In genomic region chr17:2626626-2627219, GRCh38 we compare ENCODE assay signal across 8 cellular contexts. TPM values are rescaled to one million over a fixed set of nuclear protein-coding genes. Genes with fewer than 3 reads are reported as not detected.
DNase-seq lines count a peak whose midpoint lies in the region; ATAC-seq, FAIRE-seq and TF ChIP-seq lines count a peak whose summit lies in the region.
"Not testable (repeated sequence)": the region's sequence is repeated elsewhere in the genome, so short reads cannot be mapped to it uniquely, and the experiment has no call there.

No MANE protein-coding gene starts in this region.

- DNase-seq in A549 (ENCODE audit: low read depth in 1 of 2, low spot score in 1 of 2); CD8-positive, alpha-beta memory T cell; activated B cell treated with CpG ODN at 0.5 μM for 24 hours; activated T-helper 1 cell treated with anti-CD3 and anti-CD28 coated beads, Interleukin-12 subunit alpha, Interleukin-12 subunit beta, Interleukin-2, Interleukin-4 antibody, amounts not matched to agents 30 ng/mL and 10 ng/mL and 1 ng/mL, durations not matched to agents 14 hours and 24 hours and 36 hours (ENCODE audit: low spot score); central memory CD8-positive, alpha-beta T cell (ENCODE audit: low spot score in 2 of 2); natural killer cell: not testable (repeated sequence)
- DNase-seq in NCI-H748 treated with DMSO at 0.1 percent for 48 hours (lab: John Stamatoyannopoulos, UW), result peak; percentile 16

- peak; percentile 63 for FAIRE-seq in A549 (lab: Jason Lieb, UNC)

- not testable (repeated sequence) for H3K27ac ChIP-seq in A549; CD8-positive, alpha-beta memory T cell (ENCODE audit: low read depth, low read length)

- not testable (repeated sequence) for H3K4me3 ChIP-seq in A549; CD8-positive, alpha-beta memory T cell (ENCODE audit: low read length)

- H3K4me1 Mint-ChIP-seq in CD8-positive, alpha-beta memory T cell, result peaks cover 85 to 96% (median 94%) of the 10 kb centered on the region in 3 donors
- H3K4me1 Mint-ChIP-seq in activated B cell treated with CpG ODN at 0.5 μM for 24 hours, result peaks cover 89% of the 10 kb centered on the region
- peaks cover 53% of the 10 kb centered on the region for H3K4me1 Mint-ChIP-seq in activated T-helper 1 cell treated with anti-CD3 and anti-CD28 coated beads, Interleukin-12 subunit alpha, Interleukin-12 subunit beta, Interleukin-2, Interleukin-4 antibody, amounts not matched to agents 30 ng/mL and 10 ng/mL and 1 ng/mL, durations not matched to agents 14 hours and 24 hours and 36 hours (ENCODE audit: low read depth)
- peaks cover 86% of the 10 kb centered on the region for H3K4me1 Mint-ChIP-seq in central memory CD8-positive, alpha-beta T cell
- peaks cover 81 to 84% of the 10 kb centered on the region in 2 donors for H3K4me1 Mint-ChIP-seq in natural killer cell
- H3K4me1 Mint-ChIP-seq in stimulated activated naive CD8-positive, alpha-beta T cell treated with anti-CD3 and anti-CD28 coated beads, Interleukin-15, Interleukin-2, amounts not matched to agents 100 ng/mL and 50 ng/mL, for 24 hours (ENCODE audit: low read depth), result peaks cover 84% of the 10 kb centered on the region

- not testable (repeated sequence) for H3K27me3 ChIP-seq in CD8-positive, alpha-beta memory T cell (ENCODE audit: insufficient read depth, low read length, poor library complexity, severe bottlenecking)

- ATAC-seq in A549; activated B cell treated with CpG ODN at 0.5 μM for 24 hours (ENCODE audit: low read depth); central memory CD8-positive, alpha-beta T cell (replicated peaks; ENCODE audit: extremely low read depth, poor library complexity, severe bottlenecking); natural killer cell: not testable (repeated sequence)

- H3K9me3 ChIP-seq in A549; CD8-positive, alpha-beta memory T cell (ENCODE audit: low read length): not testable (repeated sequence)

- CTCF ChIA-PET in A549 (lab: Yijun Ruan, JAX), result interaction anchor here (1.0 to 1.5 kb wide), 2 partner anchors 8 to 49 kb away, joined by 4 read pairs; no protein-coding TSS in a partner anchor
- CTCF ChIA-PET in CD8-positive, alpha-beta memory T cell (lab: Charles Lee); activated B cell treated with CpG ODN at 0.5 μM for 24 hours (lab: Charles Lee): not testable (repeated sequence)

- H3K36me3 Mint-ChIP-seq in CD8-positive, alpha-beta memory T cell, result peaks cover 0 to 22% (median 5%) of the 10 kb centered on the region in 3 donors
- H3K36me3 Mint-ChIP-seq in activated B cell treated with CpG ODN at 0.5 μM for 24 hours (ENCODE audit: low read depth), result peaks cover 40% of the 10 kb centered on the region
- H3K36me3 Mint-ChIP-seq in activated T-helper 1 cell treated with anti-CD3 and anti-CD28 coated beads, Interleukin-12 subunit alpha, Interleukin-12 subunit beta, Interleukin-2, Interleukin-4 antibody, amounts not matched to agents 30 ng/mL and 10 ng/mL and 1 ng/mL, durations not matched to agents 14 hours and 24 hours and 36 hours (ENCODE audit: low read depth), result peaks cover 24% of the 10 kb centered on the region
- H3K36me3 Mint-ChIP-seq in central memory CD8-positive, alpha-beta T cell (ENCODE audit: insufficient read depth), result peaks cover 24% of the 10 kb centered on the region
- not testable (repeated sequence) for H3K36me3 Mint-ChIP-seq in natural killer cell
- peaks cover 58% of the 10 kb centered on the region for H3K36me3 Mint-ChIP-seq in stimulated activated naive CD8-positive, alpha-beta T cell treated with anti-CD3 and anti-CD28 coated beads, Interleukin-15, Interleukin-2, amounts not matched to agents 100 ng/mL and 50 ng/mL, for 24 hours (ENCODE audit: low read depth)

- POLR2A ChIA-PET in A549 (lab: Yijun Ruan, JAX); CD8-positive, alpha-beta memory T cell (lab: Charles Lee); activated B cell treated with CpG ODN at 0.5 μM for 24 hours (lab: Charles Lee): not testable (repeated sequence)

- 94% methylated on average over 7 of the region's 7 CpGs for WGBS in A549 (ENCODE audit: missing lambda C conversion rate)

- not testable (repeated sequence) for H3K9me3 Mint-ChIP-seq in CD8-positive, alpha-beta memory T cell; activated T-helper 1 cell treated with anti-CD3 and anti-CD28 coated beads, Interleukin-12 subunit alpha, Interleukin-12 subunit beta, Interleukin-2, Interleukin-4 antibody, amounts not matched to agents 30 ng/mL and 10 ng/mL and 1 ng/mL, durations not matched to agents 14 hours and 24 hours and 36 hours; central memory CD8-positive, alpha-beta T cell; natural killer cell; stimulated activated naive CD8-positive, alpha-beta T cell treated with anti-CD3 and anti-CD28 coated beads, Interleukin-15, Interleukin-2, amounts not matched to agents 100 ng/mL and 50 ng/mL, for 24 hours
- peaks cover 24% of the 10 kb centered on the region for H3K9me3 Mint-ChIP-seq in activated B cell treated with CpG ODN at 0.5 μM for 24 hours

- not testable (repeated sequence) for TF ChIP-seq EP300 in A549 (IDR thresholded peaks at IDR 0.05)

- H3K36me3 ChIP-seq in CD8-positive, alpha-beta memory T cell (ENCODE audit: insufficient read depth, low read length), result not testable (repeated sequence)

- not testable (repeated sequence) for TF ChIP-seq CTCF in A549 (IDR thresholded peaks at IDR 0.05); activated B cell treated with CpG ODN at 0.5 μM for 24 hours (IDR thresholded peaks at IDR 0.05); natural killer cell (IDR thresholded peaks at IDR 0.05)

- not testable (repeated sequence) for TF ChIP-seq POLR2A in A549 (IDR thresholded peaks at IDR 0.05; ENCODE audit: low read length)

- H3K4me3 Mint-ChIP-seq in CD8-positive, alpha-beta memory T cell, result peak overlapping the region in 5 of 7 donors; percentile 30 to 71 (median 59)
- not testable (repeated sequence) for H3K4me3 Mint-ChIP-seq in activated B cell treated with CpG ODN at 0.5 μM for 24 hours; activated T-helper 1 cell treated with anti-CD3 and anti-CD28 coated beads, Interleukin-12 subunit alpha, Interleukin-12 subunit beta, Interleukin-2, Interleukin-4 antibody, amounts not matched to agents 30 ng/mL and 10 ng/mL and 1 ng/mL, durations not matched to agents 14 hours and 24 hours and 36 hours; stimulated activated naive CD8-positive, alpha-beta T cell treated with anti-CD3 and anti-CD28 coated beads, Interleukin-15, Interleukin-2, amounts not matched to agents 100 ng/mL and 50 ng/mL, for 24 hours
- peak overlapping the region; percentile 16 for H3K4me3 Mint-ChIP-seq in central memory CD8-positive, alpha-beta T cell
- H3K4me3 Mint-ChIP-seq in natural killer cell, result peak overlapping the region; percentile 1

- TF ChIP-seq RAD21 in A549 (conservative IDR thresholded peaks at IDR 0.05 in 1 of 2, IDR thresholded peaks at IDR 0.05 in 1 of 2), result not testable (repeated sequence)

- intact Hi-C loops in activated B cell treated with CpG ODN at 0.5 μM for 24 hours (cut with micrococcal nuclease); activated T-helper 1 cell treated with anti-CD3 and anti-CD28 coated beads, Interleukin-12 subunit alpha, Interleukin-12 subunit beta, Interleukin-2, Interleukin-4 antibody, amounts not matched to agents 30 ng/mL and 10 ng/mL and 1 ng/mL, durations not matched to agents 14 hours and 24 hours and 36 hours (cut with micrococcal nuclease); natural killer cell (cut with micrococcal nuclease): not testable (repeated sequence)

- H3K4me2 ChIP-seq in A549, result not testable (repeated sequence)

- not testable (repeated sequence) for H3K27me3 Mint-ChIP-seq in CD8-positive, alpha-beta memory T cell; activated B cell treated with CpG ODN at 0.5 μM for 24 hours; activated T-helper 1 cell treated with anti-CD3 and anti-CD28 coated beads, Interleukin-12 subunit alpha, Interleukin-12 subunit beta, Interleukin-2, Interleukin-4 antibody, amounts not matched to agents 30 ng/mL and 10 ng/mL and 1 ng/mL, durations not matched to agents 14 hours and 24 hours and 36 hours (ENCODE audit: insufficient read depth); central memory CD8-positive, alpha-beta T cell; natural killer cell (ENCODE audit: low read depth in 2 of 2); stimulated activated naive CD8-positive, alpha-beta T cell treated with anti-CD3 and anti-CD28 coated beads, Interleukin-15, Interleukin-2, amounts not matched to agents 100 ng/mL and 50 ng/mL, for 24 hours

- peak overlapping the region in 6 of 8 donors; percentile 2 to 79 (median 65) for H3K27ac Mint-ChIP-seq in CD8-positive, alpha-beta memory T cell
- H3K27ac Mint-ChIP-seq in activated B cell treated with CpG ODN at 0.5 μM for 24 hours, result peak overlapping the region; percentile 71
- peak overlapping the region; percentile 30 for H3K27ac Mint-ChIP-seq in activated T-helper 1 cell treated with anti-CD3 and anti-CD28 coated beads, Interleukin-12 subunit alpha, Interleukin-12 subunit beta, Interleukin-2, Interleukin-4 antibody, amounts not matched to agents 30 ng/mL and 10 ng/mL and 1 ng/mL, durations not matched to agents 14 hours and 24 hours and 36 hours
- H3K27ac Mint-ChIP-seq in central memory CD8-positive, alpha-beta T cell (ENCODE audit: low read depth), result peak overlapping the region; percentile 71
- peak overlapping the region; percentile 5 to 33 for H3K27ac Mint-ChIP-seq in natural killer cell
- H3K27ac Mint-ChIP-seq in stimulated activated naive CD8-positive, alpha-beta T cell treated with anti-CD3 and anti-CD28 coated beads, Interleukin-15, Interleukin-2, amounts not matched to agents 100 ng/mL and 50 ng/mL, for 24 hours, result peak overlapping the region; percentile 66

- not testable (repeated sequence) for H3K4me1 ChIP-seq in A549
- H3K4me1 ChIP-seq in CD8-positive, alpha-beta memory T cell (ENCODE audit: insufficient read depth, low read length), result peaks cover 42% of the 10 kb centered on the region

RNA-seq across cellular contexts. Expression of gene PAFAH1B1, which starts 33.3 kb away (rescaled TPM):
- polyA plus RNA-seq in A549 (2011; rRNA removed) (197 and 204 TPM in 2 replicates), A549 (2017; fragmentation: RNase III; extraction: RNeasy Plus Mini Kit Qiagen cat#74134 plus additional on column Dnase treatment) (122 to 132 TPM (median 125 TPM) in 3 replicates)
- 54.8 and 59.1 TPM in 2 replicates for polyA plus RNA-seq in A549 (2012; cell fraction: cytosol; rRNA removed)
- 30.9 and 49.5 TPM in 2 replicates for polyA plus RNA-seq in A549 (2012; cell fraction: nucleus; rRNA removed)
- 161 and 170 TPM in 2 replicates for polyA minus RNA-seq in A549 (2011; rRNA and poly(A)+ RNA removed)
- 100 to 1,000 TPM; 159 to 168 TPM for total RNA-seq in CD8-positive, alpha-beta memory T cell
- polyA plus RNA-seq in CD8-positive, alpha-beta memory T cell, result 13.2 TPM
- total RNA-seq in activated B cell treated with CpG ODN at 0.5 μM for 24 hours (134 and 138 TPM in 2 replicates), natural killer cell (100 to 1,000 TPM; 138 to 176 (median 165) TPM)
- 167 TPM in 2 replicates for total RNA-seq in activated T-helper 1 cell treated with anti-CD3 and anti-CD28 coated beads, Interleukin-12 subunit alpha, Interleukin-12 subunit beta, Interleukin-2, Interleukin-4 antibody, amounts not matched to agents 30 ng/mL and 10 ng/mL and 1 ng/mL, durations not matched to agents 14 hours and 24 hours and 36 hours

Comparison
In these comparisons a context has a peak if more than half of its experiments do, and no peak if none do; other contexts are left out.
1. H3K27ac Mint-ChIP-seq: peak in every context shown above with its lines; median percentile 71 in activated B cell treated with CpG ODN at 0.5 μM for 24 hours; 71 in central memory CD8-positive, alpha-beta T cell; 66 in stimulated activated naive CD8-positive, alpha-beta T cell treated with anti-CD3 and anti-CD28 coated beads, Interleukin-15, Interleukin-2, amounts not matched to agents 100 ng/mL and 50 ng/mL, for 24 hours; 65 in CD8-positive, alpha-beta memory T cell; 30 in activated T-helper 1 cell treated with anti-CD3 and anti-CD28 coated beads, Interleukin-12 subunit alpha, Interleukin-12 subunit beta, Interleukin-2, Interleukin-4 antibody, amounts not matched to agents 30 ng/mL and 10 ng/mL and 1 ng/mL, durations not matched to agents 14 hours and 24 hours and 36 hours; 19 in natural killer cell.